11 cellular contexts compared by ENCODE assay signal in genomic region chr2:85435220-85435958, GRCh38. TPM values are rescaled to one million over a fixed set of nuclear protein-coding genes. Genes with fewer than 3 reads are reported as not detected.
DNase-seq lines count a peak whose midpoint lies in the region; ATAC-seq and TF ChIP-seq lines count a peak whose summit lies in the region.
"Had no signal": no experiment of that assay in that cellular context is flagged by ENCODE, and none has a peak within 500 bp of the region (broad histone marks: within the 10 kb centered on the region; RNA-seq: fewer than 3 reads in every experiment).

No MANE protein-coding gene starts in this region.

- ATAC-seq in naive B cell (ENCODE audit: low read depth in 2 of 2): no peak
- ATAC-seq in HG03457 (IDR thresholded peaks at IDR 0.05; ENCODE audit: unreplicated experiment): no peak
- no peak for ATAC-seq in HG03442 (IDR thresholded peaks at IDR 0.05; ENCODE audit: unreplicated experiment)

- DNase-seq in NCI-H345 treated with DMSO at 0.1 percent for 48 hours (lab: John Stamatoyannopoulos, UW; ENCODE audit: unreplicated experiment) (peak; percentile 52), epithelial cell of proximal tubule (ENCODE audit: low read depth) (peak; percentile 56), naive B cell (no peak), type B pancreatic cell (ENCODE audit: extremely low spot score, unreplicated experiment) (no peak)
- no peak for DNase-seq in activated naive CD8-positive, alpha-beta T cell treated with anti-CD3 and anti-CD28 coated beads for 36 hours
- DNase-seq: activated naive CD4-positive, alpha-beta T cell treated with anti-CD3 and anti-CD28 coated beads for 36 hours; NCI-H1105 had no signal

- H3K9me3 Mint-ChIP-seq in naive B cell (no peaks in the 10 kb centered on the region), type B pancreatic cell (no peaks in the 10 kb centered on the region)
- no peaks in the 10 kb centered on the region for H3K9me3 Mint-ChIP-seq in activated naive CD8-positive, alpha-beta T cell treated with anti-CD3 and anti-CD28 coated beads for 36 hours
- H3K9me3 Mint-ChIP-seq: activated naive CD4-positive, alpha-beta T cell treated with anti-CD3 and anti-CD28 coated beads for 36 hours; GM23338; stimulated activated naive CD8-positive, alpha-beta T cell treated with anti-CD3 and anti-CD28 coated beads, Interleukin-15, Interleukin-2, amounts not matched to agents 100 ng/mL and 50 ng/mL, for 24 hours had no signal

- peaks cover 29 to 41% (median 37%) of the 10 kb centered on the region in 3 donors for H3K4me1 Mint-ChIP-seq in naive B cell
- peaks cover 29% of the 10 kb centered on the region for H3K4me1 Mint-ChIP-seq in type B pancreatic cell (ENCODE audit: unreplicated experiment)
- peaks cover 26% of the 10 kb centered on the region for H3K4me1 Mint-ChIP-seq in activated naive CD8-positive, alpha-beta T cell treated with anti-CD3 and anti-CD28 coated beads for 36 hours

- no peak for TF ChIP-seq CTCF in epithelial cell of proximal tubule (conservative IDR thresholded peaks at IDR 0.05; ENCODE audit: low read depth, low read length)
- no peak for TF ChIP-seq CTCF in type B pancreatic cell (conservative IDR thresholded peaks at IDR 0.05)

- H3K27me3 Mint-ChIP-seq in naive B cell: no peaks in the 10 kb centered on the region
- no peaks in the 10 kb centered on the region for H3K27me3 Mint-ChIP-seq in type B pancreatic cell
- no peaks in the 10 kb centered on the region for H3K27me3 Mint-ChIP-seq in activated naive CD8-positive, alpha-beta T cell treated with anti-CD3 and anti-CD28 coated beads for 36 hours
- H3K27me3 Mint-ChIP-seq: stimulated activated naive CD8-positive, alpha-beta T cell treated with anti-CD3 and anti-CD28 coated beads, Interleukin-15, Interleukin-2, amounts not matched to agents 100 ng/mL and 50 ng/mL, for 24 hours had no signal

- peak overlapping the region in 6 of 8 donors; percentile 8 to 80 (median 56) for H3K4me3 Mint-ChIP-seq in naive B cell
- no peak overlapping the region for H3K4me3 Mint-ChIP-seq in type B pancreatic cell
- H3K4me3 Mint-ChIP-seq in activated naive CD8-positive, alpha-beta T cell treated with anti-CD3 and anti-CD28 coated beads for 36 hours: no peak overlapping the region
- H3K4me3 Mint-ChIP-seq: activated naive CD4-positive, alpha-beta T cell treated with anti-CD3 and anti-CD28 coated beads for 36 hours; stimulated activated naive CD8-positive, alpha-beta T cell treated with anti-CD3 and anti-CD28 coated beads, Interleukin-15, Interleukin-2, amounts not matched to agents 100 ng/mL and 50 ng/mL, for 24 hours had no signal

- H3K36me3 Mint-ChIP-seq in naive B cell (no peaks in the 10 kb centered on the region), type B pancreatic cell (no peaks in the 10 kb centered on the region)
- H3K36me3 Mint-ChIP-seq in activated naive CD8-positive, alpha-beta T cell treated with anti-CD3 and anti-CD28 coated beads for 36 hours: no peaks in the 10 kb centered on the region

- peak overlapping the region in 1 of 6 donors; percentile 77 for H3K27ac Mint-ChIP-seq in naive B cell
- peak overlapping the region; percentile 36 for H3K27ac Mint-ChIP-seq in type B pancreatic cell
- H3K27ac Mint-ChIP-seq in activated naive CD8-positive, alpha-beta T cell treated with anti-CD3 and anti-CD28 coated beads for 36 hours: no peak overlapping the region
- H3K27ac Mint-ChIP-seq: activated naive CD4-positive, alpha-beta T cell treated with anti-CD3 and anti-CD28 coated beads for 36 hours; GM23338 had no signal

- peak overlapping the region; percentile 0 for H3K4me3 ChIP-seq in epithelial cell of proximal tubule (ENCODE audit: low read depth, low read length)
- H3K4me3 ChIP-seq: GM23338 had no signal

RNA-seq across cellular contexts. Expression of gene SH2D6, which starts 16.9 kb away (rescaled TPM):
- not detected in 2 replicates for total RNA-seq in epithelial cell of proximal tubule
- polyA plus RNA-seq in naive B cell (ENCODE audit: low read depth in 6 of 6): not detected
- total RNA-seq in type B pancreatic cell (ENCODE audit: low replicate concordance): 0.97 TPM in 1 of 2 replicates, not detected in the other
- 1 to 10 TPM in 1 of 2 experiments, under 1 TPM in 1; 0.74 to 1.2 TPM for total RNA-seq in activated naive CD8-positive, alpha-beta T cell treated with anti-CD3 and anti-CD28 coated beads for 36 hours
- total RNA-seq: GM23338 had no signal

RNA-seq across cellular contexts. Expression of gene CAPG, which starts 25.2 kb away (rescaled TPM):
- total RNA-seq in epithelial cell of proximal tubule: 358 and 441 TPM in 2 replicates
- 100 to 1,000 TPM; 114 to 414 (median 282) TPM for polyA plus RNA-seq in naive B cell (ENCODE audit: low read depth in 6 of 6)
- 61.1 and 195 TPM in 2 replicates for total RNA-seq in type B pancreatic cell (ENCODE audit: low replicate concordance)
- total RNA-seq in activated naive CD8-positive, alpha-beta T cell treated with anti-CD3 and anti-CD28 coated beads for 36 hours: 10 to 100 TPM; 18.1 to 19.8 TPM

Comparison
In these comparisons a context has a peak if more than half of its experiments do, and no peak if none do; other contexts are left out.
1. DNase-seq: peak in NCI-H345 treated with DMSO at 0.1 percent for 48 hours (single experiment) and epithelial cell of proximal tubule (single experiment); none in naive B cell (single experiment), type B pancreatic cell (single experiment) and activated naive CD8-positive, alpha-beta T cell treated with anti-CD3 and anti-CD28 coated beads for 36 hours (single experiment).
2. H3K4me3 Mint-ChIP-seq: peak in naive B cell (6 of 8); none in type B pancreatic cell (single experiment) and activated naive CD8-positive, alpha-beta T cell treated with anti-CD3 and anti-CD28 coated beads for 36 hours (single experiment).